17 cellular contexts compared by ENCODE assay signal in the genomic region with DNA sequence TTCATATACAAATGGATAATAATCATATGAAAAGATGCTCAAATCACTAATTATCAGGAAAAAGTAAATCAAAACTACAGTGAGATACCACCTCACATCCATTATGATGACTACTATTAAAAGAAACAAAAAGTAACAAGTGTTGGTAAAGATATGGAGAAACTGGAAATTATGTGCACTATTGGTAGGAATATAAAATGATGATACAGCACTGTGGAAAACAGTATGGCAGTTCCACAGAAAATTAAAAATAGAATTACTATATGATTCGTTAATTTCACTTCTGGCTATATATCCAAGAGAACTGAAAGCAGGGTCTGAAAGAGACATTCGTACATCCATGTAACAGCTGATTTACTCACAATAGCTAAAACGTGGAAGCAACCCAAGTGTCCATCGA. TPM values are rescaled to one million over a fixed set of nuclear protein-coding genes. Genes with fewer than 3 reads are reported as not detected.
DNase-seq lines count a peak whose midpoint lies in the region; ATAC-seq, FAIRE-seq and TF ChIP-seq lines count a peak whose summit lies in the region.
"Had no signal": no experiment of that assay in that cellular context is flagged by ENCODE, and none has a peak within 500 bp of the region (broad histone marks: within the 10 kb centered on the region; RNA-seq: fewer than 3 reads in every experiment).

No MANE protein-coding gene starts in this region.

- H3K4me3 Mint-ChIP-seq in activated naive CD8-positive, alpha-beta T cell, result no peak overlapping the region
- no peak overlapping the region for H3K4me3 Mint-ChIP-seq in activated naive CD8-positive, alpha-beta T cell treated with anti-CD3 and anti-CD28 coated beads for 36 hours
- no peak overlapping the region for H3K4me3 Mint-ChIP-seq in WTC11
- H3K4me3 Mint-ChIP-seq: H9 had no signal

- H3K27ac ChIP-seq in SK-N-MC, result peak overlapping the region; percentile 97
- H3K27ac ChIP-seq in keratinocyte (ENCODE audit: control insufficient read depth, insufficient read depth, low read length), result no peak overlapping the region
- H3K27ac ChIP-seq: HL-60 had no signal

- H3K9me3 ChIP-seq in SK-N-MC (ENCODE audit: low read depth, low read length) (peaks cover 7% of the 10 kb centered on the region; the same call in 1 of the 2 replicates), keratinocyte (ENCODE audit: control insufficient read depth, low read depth, low read length) (no peaks in the 10 kb centered on the region)

- no peaks in the 10 kb centered on the region for H3K27me3 Mint-ChIP-seq in activated naive CD8-positive, alpha-beta T cell
- no peaks in the 10 kb centered on the region for H3K27me3 Mint-ChIP-seq in activated naive CD8-positive, alpha-beta T cell treated with anti-CD3 and anti-CD28 coated beads for 36 hours
- H3K27me3 Mint-ChIP-seq in WTC11 (ENCODE audit: low read depth), result no peaks in the 10 kb centered on the region

- peak overlapping the region; percentile 70 for H3K27ac Mint-ChIP-seq in activated naive CD8-positive, alpha-beta T cell
- no peak overlapping the region for H3K27ac Mint-ChIP-seq in activated naive CD8-positive, alpha-beta T cell treated with anti-CD3 and anti-CD28 coated beads for 36 hours
- no peak overlapping the region for H3K27ac Mint-ChIP-seq in WTC11
- H3K27ac Mint-ChIP-seq: H9 had no signal

- POLR2A ChIA-PET in WTC11 (lab: Charles Lee), result no interaction called here

- H4K20me1 ChIP-seq in keratinocyte (ENCODE audit: control insufficient read depth, extremely low read depth, insufficient read depth, low read length), result no peaks in the 10 kb centered on the region

- peaks cover 11% of the 10 kb centered on the region; the same call in 1 of the 2 replicates for H3K36me3 ChIP-seq in SK-N-MC (ENCODE audit: insufficient read depth, low read length)
- H3K36me3 ChIP-seq in keratinocyte (ENCODE audit: control insufficient read depth in 2 of 2, extremely low read depth in 1 of 2, insufficient read depth in 2 of 2, low read length in 2 of 2), result no peaks in the 10 kb centered on the region

- CTCF ChIA-PET in WTC11 (lab: Charles Lee), result interaction anchor here (1.2 kb wide), 1 partner anchor 134 kb away, joined by 4 read pairs; no protein-coding TSS in a partner anchor

- H3K4me3 ChIP-seq in SK-N-MC (no peak overlapping the region), keratinocyte (ENCODE audit: control insufficient read depth in 2 of 3, extremely low read depth in 1 of 3, insufficient read depth in 2 of 3, low read depth in 1 of 3, low read length in 3 of 3) (no peak overlapping the region)

- no peaks in the 10 kb centered on the region for H3K36me3 Mint-ChIP-seq in activated naive CD8-positive, alpha-beta T cell
- H3K36me3 Mint-ChIP-seq in activated naive CD8-positive, alpha-beta T cell treated with anti-CD3 and anti-CD28 coated beads for 36 hours, result no peaks in the 10 kb centered on the region
- no peaks in the 10 kb centered on the region for H3K36me3 Mint-ChIP-seq in WTC11

- H3K9me3 Mint-ChIP-seq in activated naive CD8-positive, alpha-beta T cell (ENCODE audit: low read depth), result no peaks in the 10 kb centered on the region
- H3K9me3 Mint-ChIP-seq in activated naive CD8-positive, alpha-beta T cell treated with anti-CD3 and anti-CD28 coated beads for 36 hours, result no peaks in the 10 kb centered on the region
- no peaks in the 10 kb centered on the region for H3K9me3 Mint-ChIP-seq in WTC11
- H3K9me3 Mint-ChIP-seq: H9 had no signal

- no peak for DNase-seq in activated naive CD8-positive, alpha-beta T cell treated with anti-CD3 and anti-CD28 coated beads for 36 hours
- DNase-seq in SK-N-MC (ENCODE audit: low read depth, low spot score) (no peak), keratinocyte (ENCODE audit: low read depth, low spot score) (no peak), WTC11 (ENCODE audit: low spot score) (no peak), foreskin melanocyte (no peak), NCI-H187 (lab: John Stamatoyannopoulos, UW) (no peak)
- DNase-seq: DMS79 treated with DMSO at 0.1 percent for 48 hours, H9, NCI-H1436 treated with DMSO at 0.1 percent for 48 hours, NCI-H2081, NCI-H510A treated with DMSO at 0.1 percent for 48 hours, NCI-H82 had no signal

- H3K79me2 ChIP-seq in keratinocyte (ENCODE audit: control insufficient read depth, insufficient read depth, low read length), result no peaks in the 10 kb centered on the region

- H3K9me1 ChIP-seq in keratinocyte (ENCODE audit: control insufficient read depth, extremely low read depth, insufficient read depth, low read length), result no peaks in the 10 kb centered on the region

- H3K4me1 Mint-ChIP-seq in activated naive CD8-positive, alpha-beta T cell (ENCODE audit: low read depth), result peaks cover 55% of the 10 kb centered on the region
- H3K4me1 Mint-ChIP-seq in activated naive CD8-positive, alpha-beta T cell treated with anti-CD3 and anti-CD28 coated beads for 36 hours, result peaks cover 28% of the 10 kb centered on the region
- H3K4me1 Mint-ChIP-seq in WTC11, result peaks cover 17% of the 10 kb centered on the region

- H2AFZ ChIP-seq in keratinocyte (ENCODE audit: control insufficient read depth, low read length), result peak overlapping the region; percentile 69

- no peak for FAIRE-seq in keratinocyte (lab: Jason Lieb, UNC)
- FAIRE-seq: HTR-8/SVneo had no signal

- ATAC-seq in GM19395 (IDR thresholded peaks at IDR 0.05; ENCODE audit: unreplicated experiment) (peak; percentile 5), WTC11 (no peak)
- ATAC-seq: Panc1 had no signal

- dilution Hi-C loops in keratinocyte (cut with MboI; ENCODE audit: extremely low pct_ligation_motif_present, low sequenced_read_pairs), result no loop called here

- TF ChIP-seq CTCF in keratinocyte (optimal IDR thresholded peaks at IDR 0.05 in 1 of 3, IDR thresholded peaks at IDR 0.05 in 1 of 3, conservative IDR thresholded peaks at IDR 0.05 in 1 of 3; ENCODE audit: extremely low read depth in 1 of 3, insufficient read depth in 2 of 3, low read length in 3 of 3), result no peak
- TF ChIP-seq CTCF in WTC11 (IDR thresholded peaks at IDR 0.05), result no peak

- no peaks in the 10 kb centered on the region for H3K27me3 ChIP-seq in keratinocyte (ENCODE audit: control insufficient read depth, extremely low read depth, insufficient read depth, low read length)

- H3K4me2 ChIP-seq in keratinocyte (ENCODE audit: control insufficient read depth, extremely low read depth, insufficient read depth, low read depth, low read length), result peak overlapping the region; percentile 52

- no peak overlapping the region for H3K9ac ChIP-seq in SK-N-MC (ENCODE audit: insufficient read length)
- no peak overlapping the region for H3K9ac ChIP-seq in keratinocyte (ENCODE audit: control insufficient read depth, extremely low read depth, insufficient read depth, low read length)

- peaks cover 4% of the 10 kb centered on the region for H3K4me1 ChIP-seq in keratinocyte (ENCODE audit: control insufficient read depth, extremely low read depth, insufficient read depth, low read length)

TF ChIP-seq in WTC11, 78 proteins besides CTCF, POLR2A, EP300 and RAD21:
- TF ChIP-seq IRF2 (CRISPR knock-in tag; IDR thresholded peaks at IDR 0.05; ENCODE audit: borderline replicate concordance, low read depth) (no peak), ELF4 (CRISPR knock-in tag; IDR thresholded peaks at IDR 0.05; ENCODE audit: low read depth) (no peak), FOXP1 (CRISPR knock-in tag; IDR thresholded peaks at IDR 0.05; ENCODE audit: borderline replicate concordance) (no peak), NR2C2 (CRISPR knock-in tag; IDR thresholded peaks at IDR 0.05) (no peak), TCF7 (CRISPR knock-in tag; IDR thresholded peaks at IDR 0.05; ENCODE audit: low read depth) (no peak), NR3C1 (CRISPR knock-in tag; conservative IDR thresholded peaks at IDR 0.05; ENCODE audit: low read depth) (no peak)
- TF ChIP-seq, protein P1, sequence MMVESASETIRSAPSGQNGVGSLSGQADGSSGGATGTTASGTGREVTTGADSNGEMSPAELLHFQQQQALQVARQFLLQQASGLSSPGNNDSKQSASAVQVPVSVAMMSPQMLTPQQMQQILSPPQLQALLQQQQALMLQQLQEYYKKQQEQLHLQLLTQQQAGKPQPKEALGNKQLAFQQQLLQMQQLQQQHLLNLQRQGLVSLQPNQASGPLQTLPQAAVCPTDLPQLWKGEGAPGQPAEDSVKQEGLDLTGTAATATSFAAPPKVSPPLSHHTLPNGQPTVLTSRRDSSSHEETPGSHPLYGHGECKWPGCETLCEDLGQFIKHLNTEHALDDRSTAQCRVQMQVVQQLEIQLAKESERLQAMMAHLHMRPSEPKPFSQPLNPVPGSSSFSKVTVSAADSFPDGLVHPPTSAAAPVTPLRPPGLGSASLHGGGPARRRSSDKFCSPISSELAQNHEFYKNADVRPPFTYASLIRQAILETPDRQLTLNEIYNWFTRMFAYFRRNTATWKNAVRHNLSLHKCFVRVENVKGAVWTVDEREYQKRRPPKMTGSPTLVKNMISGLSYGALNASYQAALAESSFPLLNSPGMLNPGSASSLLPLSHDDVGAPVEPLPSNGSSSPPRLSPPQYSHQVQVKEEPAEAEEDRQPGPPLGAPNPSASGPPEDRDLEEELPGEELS (CRISPR knock-in tag; IDR thresholded peaks at IDR 0.05), result no peak
- TF ChIP-seq, protein P2, sequence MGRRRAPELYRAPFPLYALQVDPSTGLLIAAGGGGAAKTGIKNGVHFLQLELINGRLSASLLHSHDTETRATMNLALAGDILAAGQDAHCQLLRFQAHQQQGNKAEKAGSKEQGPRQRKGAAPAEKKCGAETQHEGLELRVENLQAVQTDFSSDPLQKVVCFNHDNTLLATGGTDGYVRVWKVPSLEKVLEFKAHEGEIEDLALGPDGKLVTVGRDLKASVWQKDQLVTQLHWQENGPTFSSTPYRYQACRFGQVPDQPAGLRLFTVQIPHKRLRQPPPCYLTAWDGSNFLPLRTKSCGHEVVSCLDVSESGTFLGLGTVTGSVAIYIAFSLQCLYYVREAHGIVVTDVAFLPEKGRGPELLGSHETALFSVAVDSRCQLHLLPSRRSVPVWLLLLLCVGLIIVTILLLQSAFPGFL (CRISPR knock-in tag; IDR thresholded peaks at IDR 0.05; ENCODE audit: borderline replicate concordance), result no peak

RNA-seq across cellular contexts. Expression of a gene that starts 21.1 kb away (rescaled TPM):
- total RNA-seq in activated naive CD8-positive, alpha-beta T cell treated with anti-CD3 and anti-CD28 coated beads for 36 hours, result 100 to 1,000 TPM; 234 to 243 TPM
- 357 to 412 TPM (median 381 TPM) in 3 replicates for polyA plus RNA-seq in keratinocyte
- polyA plus RNA-seq in keratinocyte (2011; ENCODE audit: low read depth), result 305 TPM
- 239 and 241 TPM in 2 replicates for polyA plus RNA-seq in keratinocyte (2011; cell fraction: cytosol; rRNA removed)
- polyA plus RNA-seq in keratinocyte (2011; cell fraction: nucleus; rRNA removed), result 486 and 517 TPM in 2 replicates
- 252 and 318 TPM in 2 replicates for polyA plus RNA-seq in keratinocyte (2012; ENCODE audit: low replicate concordance)
- polyA minus RNA-seq in keratinocyte, result 225 to 603 TPM (median 478 TPM) in 3 replicates
- polyA minus RNA-seq in keratinocyte (2011; cell fraction: cytosol; rRNA and poly(A)+ RNA removed), result 257 TPM
- 329 and 500 TPM in 2 replicates for polyA minus RNA-seq in keratinocyte (2011; cell fraction: nucleus; rRNA and poly(A)+ RNA removed)
- 259 to 286 TPM (median 259 TPM) in 3 replicates for total RNA-seq in WTC11 (2021)
